7 cellular contexts compared by ENCODE assay signal in the genomic region with DNA sequence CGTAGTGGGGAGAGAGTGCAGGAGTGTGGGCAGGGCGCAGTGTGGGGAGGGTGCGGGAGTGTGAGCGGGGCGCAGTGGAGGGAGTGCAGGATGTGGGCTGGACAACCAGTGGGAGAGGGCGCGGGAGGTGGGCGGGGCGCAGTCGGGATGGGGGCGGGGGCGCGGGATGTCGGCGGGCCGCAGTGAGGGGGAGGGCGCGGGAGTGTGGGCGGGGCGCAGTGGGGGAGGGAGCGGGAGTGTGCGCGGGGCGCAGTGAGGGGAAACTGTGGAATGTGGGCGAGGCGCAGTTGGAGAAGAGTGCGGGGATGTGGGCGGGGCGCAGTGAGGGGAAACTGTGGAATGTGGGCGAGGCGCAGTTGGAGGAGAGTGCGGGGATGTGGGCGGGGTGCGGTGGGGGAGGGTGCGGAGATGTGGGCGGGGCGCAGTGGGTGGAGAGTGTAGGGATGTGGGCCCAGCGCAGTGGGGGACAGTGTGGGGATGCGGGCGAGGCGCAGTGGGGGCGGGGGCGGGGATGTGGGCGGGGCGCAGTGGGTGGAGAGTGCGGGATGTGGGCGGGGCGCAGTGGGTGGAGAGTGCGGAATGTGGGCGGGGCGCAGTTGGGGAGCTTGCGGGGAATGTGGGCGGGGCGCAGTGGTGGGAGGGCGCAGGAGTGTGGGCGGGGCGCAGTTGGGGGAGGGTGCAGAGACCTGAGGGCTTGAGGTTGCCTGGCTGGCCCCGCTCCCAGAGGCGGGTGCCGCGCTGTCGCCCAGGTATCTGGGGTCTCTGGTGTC. TPM values are rescaled to one million over a fixed set of nuclear protein-coding genes. Genes with fewer than 3 reads are reported as not detected.
DNase-seq lines count a peak whose midpoint lies in the region; ATAC-seq and TF ChIP-seq lines count a peak whose summit lies in the region.

A gene (plus strand): TSS at position 723 of the 770 bp plus-strand sequence. CDS start 257 bp downstream, outside the sequence.

- H3K36me3 ChIP-seq in spleen: no peaks in the 10 kb centered on the region

- no peak for TF ChIP-seq CTCF in H9 (conservative IDR thresholded peaks at IDR 0.05)
- TF ChIP-seq CTCF in cardiac fibroblast (IDR thresholded peaks at IDR 0.05; ENCODE audit: low read depth, low read length): no peak
- no peak for TF ChIP-seq CTCF in spleen (IDR thresholded peaks at IDR 0.05 in 8 of 11, conservative IDR thresholded peaks at IDR 0.05 in 3 of 11)

- no peak for TF ChIP-seq POLR2A in spleen (IDR thresholded peaks at IDR 0.05)

- H3K4me1 Mint-ChIP-seq in H9: peaks cover 22 to 32% of the 10 kb centered on the region in 2 experiments
- peaks cover 14% of the 10 kb centered on the region for H3K4me1 Mint-ChIP-seq in T-helper 1 cell treated with Interleukin-12 subunit alpha and Interleukin-12 subunit beta and Interleukin-4 antibody, amounts not matched to agents 30 μg/mL and 1 μg/mL, for 36 hours (ENCODE audit: low read depth)

- no peak within 1 kb of the TSS for H4K5ac ChIP-seq in H9 (ENCODE audit: insufficient read length, low read depth, low read length)

- no peak within 1 kb of the TSS for H2BK20ac ChIP-seq in H9 (ENCODE audit: low read depth, low read length, poor library complexity, severe bottlenecking)

- H4K20me1 ChIP-seq in H9 (ENCODE audit: control insufficient read depth, insufficient read depth, insufficient read length): no peaks in the 10 kb centered on the region

- intact Hi-C loops in spleen (cut with DNase I; ENCODE audit: low total_unique reads): no loop called here

- H3K27me3 ChIP-seq in H9 (ENCODE audit: insufficient read depth, low read length): no peaks in the 10 kb centered on the region
- H3K27me3 ChIP-seq in spleen (replicated peaks in 1 of 7): peaks cover 0 to 92% (median 32%) of the 10 kb centered on the region in 7 donors

- H3K4me1 ChIP-seq in H9 (ENCODE audit: insufficient read depth, low read length) (peaks cover 5% of the 10 kb centered on the region; the same call in 1 of the 2 replicates), spleen (peaks cover 0 to 67% (median 27%) of the 10 kb centered on the region in 6 donors)

- no peak within 1 kb of the TSS for H3T11ph ChIP-seq in H9 (ENCODE audit: low read length)

- H4K8ac ChIP-seq in H9 (replicated peaks; ENCODE audit: insufficient read length, low read depth, low read length): no peak within 1 kb of the TSS

- H3K56ac ChIP-seq in H9 (ENCODE audit: insufficient read length, low read depth, low read length): no peak within 1 kb of the TSS

- no peak within 1 kb of the TSS for H3K4ac ChIP-seq in H9 (ENCODE audit: low read depth, low read length)

- no peaks in the 10 kb centered on the region for H3K79me1 ChIP-seq in H9 (ENCODE audit: insufficient read depth, low read depth, low read length, poor library complexity, severe bottlenecking)

- H2AFZ ChIP-seq in H9 (ENCODE audit: low read length): no peak within 1 kb of the TSS

- H3K9me3 ChIP-seq in H9 (ENCODE audit: control insufficient read depth, low read depth, low read length): no peaks in the 10 kb centered on the region
- H3K9me3 ChIP-seq in spleen: no peaks in the 10 kb centered on the region

- H4K91ac ChIP-seq in H9 (ENCODE audit: insufficient read length, low read depth, low read length): no peak within 1 kb of the TSS

- peak within 1 kb of the TSS; percentile 47 for H3K18ac ChIP-seq in H9 (ENCODE audit: insufficient read length, low read depth, low read length)

- H3K4me3 ChIP-seq in cardiac fibroblast (replicated peaks in 1 of 2; ENCODE audit: low read depth in 2 of 2, low read length in 2 of 2): peak within 1 kb of the TSS; percentile 53 to 60
- H3K4me3 ChIP-seq in spleen: peak within 1 kb of the TSS; percentile 14 to 67 (median 41)

- H3K9me3 Mint-ChIP-seq in H9: peaks cover 0 to 2% of the 10 kb centered on the region in 2 experiments; a peak in 1 of 5 replicates
- no peaks in the 10 kb centered on the region for H3K9me3 Mint-ChIP-seq in T-helper 1 cell treated with Interleukin-12 subunit alpha and Interleukin-12 subunit beta and Interleukin-4 antibody, amounts not matched to agents 30 μg/mL and 1 μg/mL, for 36 hours

- H3K23me2 ChIP-seq in H9 (ENCODE audit: insufficient read length, low read depth, low read length, poor library complexity, severe bottlenecking): peaks cover 14% of the 10 kb centered on the region

- peaks cover 39% of the 10 kb centered on the region for H3K27me3 Mint-ChIP-seq in H9 (ENCODE audit: low read depth)
- H3K27me3 Mint-ChIP-seq in T-helper 1 cell treated with Interleukin-12 subunit alpha and Interleukin-12 subunit beta and Interleukin-4 antibody, amounts not matched to agents 30 μg/mL and 1 μg/mL, for 36 hours (ENCODE audit: low read depth): peaks cover 65% of the 10 kb centered on the region

- H3K27ac Mint-ChIP-seq in H9: peak within 1 kb of the TSS in 1 of 3 experiments; percentile 44; a peak in 3 of 7 replicates
- H3K27ac Mint-ChIP-seq in T-helper 1 cell treated with Interleukin-12 subunit alpha and Interleukin-12 subunit beta and Interleukin-4 antibody, amounts not matched to agents 30 μg/mL and 1 μg/mL, for 36 hours: no peak within 1 kb of the TSS

- H3K4me3 Mint-ChIP-seq in H9: peak within 1 kb of the TSS; percentile 66 to 84
- H3K4me3 Mint-ChIP-seq in T-helper 1 cell treated with Interleukin-12 subunit alpha and Interleukin-12 subunit beta and Interleukin-4 antibody, amounts not matched to agents 30 μg/mL and 1 μg/mL, for 36 hours: peak within 1 kb of the TSS; percentile 40

- no peak within 1 kb of the TSS for H2BK120ac ChIP-seq in H9 (ENCODE audit: low read depth, low read length, poor library complexity, severe bottlenecking)

- peak within 1 kb of the TSS; percentile 80 for H3K4me2 ChIP-seq in H9 (ENCODE audit: insufficient read depth, insufficient read length, low read length)

- peak within 1 kb of the TSS; percentile 52 for H3K14ac ChIP-seq in H9 (ENCODE audit: insufficient read depth, low read length)

- H2BK15ac ChIP-seq in H9 (ENCODE audit: low read depth, low read length): no peak within 1 kb of the TSS

- no peak for ATAC-seq in GM18907 (IDR thresholded peaks at IDR 0.05; ENCODE audit: unreplicated experiment)

- no peak within 1 kb of the TSS for H3K9ac ChIP-seq in H9 (ENCODE audit: extremely low read depth, insufficient read length, low read length)

- no CpG with 5 or more reads among the region's 62 CpGs for WGBS in H9 (ENCODE audit: extremely low coverage, insufficient read length, low lambda C conversion rate)
- WGBS in spleen, 5 donors: 1 to 6% (median 3%) methylated on average over 37 to 62 of the region's 62 CpGs

- H3K79me2 ChIP-seq in H9 (ENCODE audit: insufficient read depth, low read length): no peaks in the 10 kb centered on the region

- H3K23ac ChIP-seq in H9 (ENCODE audit: insufficient read length, low read depth, low read length): no peak within 1 kb of the TSS

- DNase-seq in H9 (peak; percentile 93), cardiac fibroblast (ENCODE audit: low read depth in 2 of 2) (peak; percentile 84 to 88), islet precursor cell (peak; percentile 95), spleen (peak; percentile 79), NCI-H524 (lab: John Stamatoyannopoulos, UW) (no peak)

- H3K36me3 Mint-ChIP-seq in H9 (ENCODE audit: insufficient read depth in 1 of 3, low read depth in 3 of 3): no peaks in the 10 kb centered on the region; a peak in 1 of 7 replicates
- H3K36me3 Mint-ChIP-seq in T-helper 1 cell treated with Interleukin-12 subunit alpha and Interleukin-12 subunit beta and Interleukin-4 antibody, amounts not matched to agents 30 μg/mL and 1 μg/mL, for 36 hours (ENCODE audit: low read depth): no peaks in the 10 kb centered on the region

- H2AK5ac ChIP-seq in H9 (ENCODE audit: insufficient read length, low read length): no peak within 1 kb of the TSS

- no peak within 1 kb of the TSS for H3K27ac ChIP-seq in H9 (ENCODE audit: insufficient read length, low read depth, low read length)
- peak within 1 kb of the TSS in 6 of 8 donors; percentile 28 to 77 (median 54) for H3K27ac ChIP-seq in spleen

- H2BK12ac ChIP-seq in H9 (ENCODE audit: insufficient read length, low read depth, low read length): no peak within 1 kb of the TSS

- no peak within 1 kb of the TSS for H2BK5ac ChIP-seq in H9 (ENCODE audit: insufficient read length, low read length)

RNA-seq across cellular contexts. Expression of the gene that starts here (rescaled TPM):
- total RNA-seq in H9 (2021): 0.33 and 0.57 TPM in 2 replicates
- under 1 TPM in 2 of 7 donors, not detected in 5; 0.51 to 0.94 TPM for total RNA-seq in spleen
- under 1 TPM; 0.22 to 0.29 (median 0.23) TPM for polyA plus RNA-seq in spleen

Comparison
In these comparisons a context has a peak if more than half of its experiments do, and no peak if none do; other contexts are left out.
1. Peak in DNase-seq and H3K4me2 ChIP-seq in H9; RNA of the gene not detected or under 1 TPM.
2. Peak in DNase-seq, H3K4me3 ChIP-seq and H3K27ac ChIP-seq in spleen; RNA of the gene not detected or under 1 TPM.
3. DNase-seq: peak in cardiac fibroblast (2 of 2) and islet precursor cell (single experiment); none in NCI-H524 (0 of 2).